Comparison of ENCODE assay signal across 8 cellular contexts in genomic region chr3:52317601-52318000, GRCh38. TPM values are rescaled to one million over a fixed set of nuclear protein-coding genes. Genes with fewer than 3 reads are reported as not detected.
DNase-seq lines count a peak whose midpoint lies in the region; ATAC-seq, FAIRE-seq and TF ChIP-seq lines count a peak whose summit lies in the region.

No MANE protein-coding gene starts in this region.

- peak overlapping the region; percentile 27 for H3K4me3 ChIP-seq in bronchial epithelial cell (ENCODE audit: low read depth, low read length)

- ATAC-seq in WTC11 (peak; percentile 97), GM21381 (IDR thresholded peaks at IDR 0.05; ENCODE audit: unreplicated experiment) (no peak), GM21526 (IDR thresholded peaks at IDR 0.05; ENCODE audit: low FRiP score, unreplicated experiment) (no peak)

- H3K27me3 Mint-ChIP-seq in WTC11 (ENCODE audit: low read depth), result peaks cover 27% of the 10 kb centered on the region

- H3K36me3 ChIP-seq in bronchial epithelial cell (ENCODE audit: control insufficient read depth, insufficient read depth, low read length), result no peaks in the 10 kb centered on the region

- CTCF ChIA-PET in WTC11 (lab: Charles Lee), result interaction anchor here (0.6 to 2.0 kb wide), 10 partner anchors 13 to 129 kb away, joined by 3 to 16 read pairs (median 6); partner anchors contain the start of gene WDR82

- H3K27ac Mint-ChIP-seq in WTC11, result no peak overlapping the region; the same call in 1 of the 2 replicates

- TF ChIP-seq CTCF in GM20000 (IDR thresholded peaks at IDR 0.05; ENCODE audit: extremely low read depth, missing control alignments) (no peak), WTC11 (IDR thresholded peaks at IDR 0.05) (no peak), bronchial epithelial cell (IDR thresholded peaks at IDR 0.05; ENCODE audit: insufficient read depth, low read length, severe bottlenecking) (no peak)

- H3K9me3 Mint-ChIP-seq in WTC11, result no peaks in the 10 kb centered on the region

- H3K4me3 Mint-ChIP-seq in WTC11, result peak overlapping the region; percentile 67

- H3K36me3 Mint-ChIP-seq in WTC11, result no peaks in the 10 kb centered on the region

- peaks cover 6% of the 10 kb centered on the region; the same call in 1 of the 2 replicates for H3K4me1 Mint-ChIP-seq in WTC11

- H3K27me3 ChIP-seq in bronchial epithelial cell (ENCODE audit: control insufficient read depth, insufficient read depth, low read length), result no peaks in the 10 kb centered on the region

- FAIRE-seq in bronchial epithelial cell (lab: Jason Lieb, UNC), result no peak

- POLR2A ChIA-PET in WTC11 (lab: Charles Lee), result interaction anchor here (0.6 to 1.4 kb wide), 5 partner anchors 19 to 219 kb away, joined by 3 to 4 read pairs (median 3); partner anchors contain the start of gene UQCC5

- DNase-seq in GM20000 (ENCODE audit: low spot score) (peak; percentile 63), WTC11 (ENCODE audit: low spot score) (peak; percentile 93), bronchial epithelial cell (ENCODE audit: low read depth) (peak; percentile 68), kidney glomerular epithelial cell (lab: John Stamatoyannopoulos, UW) (peak; percentile 47), inferior parietal cortex (ENCODE audit: extremely low spot score) (no peak)
- peak; percentile 26 to 55 (median 48) for DNase-seq in stimulated activated CD4-positive, alpha-beta T cell treated with anti-CD3 and anti-CD28 coated beads, TNF-alpha, amount 100 ng/mL, for 1 hour (ENCODE audit: low read depth in 3 of 3, low spot score in 1 of 3)

TF ChIP-seq in WTC11, 78 proteins besides CTCF, POLR2A, EP300 and RAD21:
- TF ChIP-seq ATF1 (CRISPR knock-in tag; IDR thresholded peaks at IDR 0.05) (no peak), NFATC4 (CRISPR knock-in tag; IDR thresholded peaks at IDR 0.05) (no peak), SP1 (CRISPR knock-in tag; conservative IDR thresholded peaks at IDR 0.05) (peak; percentile 58), TEAD1 (CRISPR knock-in tag; IDR thresholded peaks at IDR 0.05) (0 out of 2 replicates have a peak, but pooled peaks have one; percentile 28), TCF7 (CRISPR knock-in tag; IDR thresholded peaks at IDR 0.05; ENCODE audit: low read depth) (no peak), HMGA2 (CRISPR knock-in tag; IDR thresholded peaks at IDR 0.05) (no peak), ETV6 (CRISPR knock-in tag; IDR thresholded peaks at IDR 0.05) (0 out of 2 replicates have a peak, but pooled peaks have one; percentile 12), ARID4B (CRISPR knock-in tag; IDR thresholded peaks at IDR 0.05; ENCODE audit: borderline replicate concordance) (peak; percentile 40; the same call in 1 of the 2 replicates)
- TF ChIP-seq, protein P1, sequence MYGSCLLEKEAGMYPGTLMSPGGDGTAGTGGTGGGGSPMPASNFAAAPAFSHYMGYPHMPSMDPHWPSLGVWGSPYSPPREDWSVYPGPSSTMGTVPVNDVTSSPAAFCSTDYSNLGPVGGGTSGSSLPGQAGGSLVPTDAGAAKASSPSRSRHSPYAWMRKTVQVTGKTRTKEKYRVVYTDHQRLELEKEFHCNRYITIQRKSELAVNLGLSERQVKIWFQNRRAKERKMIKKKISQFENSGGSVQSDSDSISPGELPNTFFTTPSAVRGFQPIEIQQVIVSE (CRISPR knock-in tag; IDR thresholded peaks at IDR 0.05; ENCODE audit: borderline replicate concordance), result no peak
- TF ChIP-seq, protein P2, sequence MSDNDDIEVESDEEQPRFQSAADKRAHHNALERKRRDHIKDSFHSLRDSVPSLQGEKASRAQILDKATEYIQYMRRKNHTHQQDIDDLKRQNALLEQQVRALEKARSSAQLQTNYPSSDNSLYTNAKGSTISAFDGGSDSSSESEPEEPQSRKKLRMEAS (CRISPR knock-in tag; IDR thresholded peaks at IDR 0.05), result 0 out of 2 replicates have a peak, but pooled peaks have one; percentile 51
- TF ChIP-seq, protein P3, sequence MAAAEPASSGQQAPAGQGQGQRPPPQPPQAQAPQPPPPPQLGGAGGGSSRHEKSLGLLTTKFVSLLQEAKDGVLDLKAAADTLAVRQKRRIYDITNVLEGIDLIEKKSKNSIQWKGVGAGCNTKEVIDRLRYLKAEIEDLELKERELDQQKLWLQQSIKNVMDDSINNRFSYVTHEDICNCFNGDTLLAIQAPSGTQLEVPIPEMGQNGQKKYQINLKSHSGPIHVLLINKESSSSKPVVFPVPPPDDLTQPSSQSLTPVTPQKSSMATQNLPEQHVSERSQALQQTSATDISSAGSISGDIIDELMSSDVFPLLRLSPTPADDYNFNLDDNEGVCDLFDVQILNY (CRISPR knock-in tag; IDR thresholded peaks at IDR 0.05), result 0 out of 2 replicates have a peak, but pooled peaks have one; percentile 41
- TF ChIP-seq, protein P4, sequence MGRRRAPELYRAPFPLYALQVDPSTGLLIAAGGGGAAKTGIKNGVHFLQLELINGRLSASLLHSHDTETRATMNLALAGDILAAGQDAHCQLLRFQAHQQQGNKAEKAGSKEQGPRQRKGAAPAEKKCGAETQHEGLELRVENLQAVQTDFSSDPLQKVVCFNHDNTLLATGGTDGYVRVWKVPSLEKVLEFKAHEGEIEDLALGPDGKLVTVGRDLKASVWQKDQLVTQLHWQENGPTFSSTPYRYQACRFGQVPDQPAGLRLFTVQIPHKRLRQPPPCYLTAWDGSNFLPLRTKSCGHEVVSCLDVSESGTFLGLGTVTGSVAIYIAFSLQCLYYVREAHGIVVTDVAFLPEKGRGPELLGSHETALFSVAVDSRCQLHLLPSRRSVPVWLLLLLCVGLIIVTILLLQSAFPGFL (CRISPR knock-in tag; IDR thresholded peaks at IDR 0.05; ENCODE audit: borderline replicate concordance), result no peak

RNA-seq across cellular contexts. Expression of gene DNAH1, which starts 1.5 kb away (rescaled TPM):
- total RNA-seq in WTC11 (2021), result 1.5 to 3.7 TPM (median 2.8 TPM) in 3 replicates
- 0.79 and 1.2 TPM in 2 replicates for total RNA-seq in bronchial epithelial cell

RNA-seq across cellular contexts. Expression of gene GLYCTK, which starts 30.0 kb away (rescaled TPM):
- total RNA-seq in WTC11 (2021) (5.8 to 8.7 TPM (median 6.2 TPM) in 3 replicates), bronchial epithelial cell (9.2 and 10.8 TPM in 2 replicates)

RNA-seq across cellular contexts. Expression of gene WDR82, which starts 39.2 kb away (rescaled TPM):
- total RNA-seq in WTC11 (2021) (64.6 to 69.7 TPM (median 64.9 TPM) in 3 replicates), bronchial epithelial cell (61.3 and 67.7 TPM in 2 replicates)
